29 cellular contexts compared by ENCODE assay signal in genomic region chr14:31749275-31749674, GRCh38.
"Had no signal": no experiment of that assay in that cellular context is flagged by ENCODE, and none has a peak within 500 bp of the region (broad histone marks: within the 10 kb centered on the region; RNA-seq: fewer than 3 reads in every experiment).

No MANE protein-coding gene starts in this region.

- FAIRE-seq: urothelium cell line had no signal

- DNase-seq: stimulated activated CD4-positive, alpha-beta T cell treated with anti-CD3 and anti-CD28 coated beads, Interleukin-2, amount 100 ng/mL, for 48 hours; stimulated activated CD4-positive, alpha-beta T cell treated with anti-CD3 and anti-CD28 coated beads, Interleukin-4, amount 100 ng/mL, for 1 hour; stimulated activated CD4-positive, alpha-beta T cell treated with anti-CD3 and anti-CD28 coated beads, Interleukin-4, amount 100 ng/mL, for 24 hours; stimulated activated CD4-positive, alpha-beta T cell treated with anti-CD3 and anti-CD28 coated beads, Interleukin-4, amount 100 ng/mL, for 4 hours; stimulated activated CD8-positive, alpha-beta memory T cell treated with anti-CD3 and anti-CD28 coated beads, Interleukin-4, amount 100 ng/mL, for 48 hours; stimulated activated naive B cell treated with anti-CD40 and anti-IgM and Interleukin-4, amounts not matched to agents 10 μg/mL and 1 μg/mL and 100 μg/mL, for 72 hours; stimulated activated naive CD4-positive, alpha-beta T cell; stimulated activated naive CD4-positive, alpha-beta T cell treated with Interleukin-2 at 50 U/mL for 16 hours; stimulated activated naive CD8-positive, alpha-beta T cell treated with anti-CD3 and anti-CD28 coated beads, Interleukin-15, amount 100 ng/mL, for 72 hours; stimulated activated naive CD8-positive, alpha-beta T cell treated with anti-CD3 and anti-CD28 coated beads, Interleukin-15, Interleukin-2, amounts not matched to agents 100 U/mL and 50 U/mL, for 24 hours; stomach; substantia nigra; testis; thyroid gland; tibial artery; transverse colon; trophoblast cell; upper lobe of left lung; upper lobe of right lung; uterus had no signal

- H3K27ac Mint-ChIP-seq: stimulated activated effector memory CD8-positive, alpha-beta T cell treated with anti-CD3 and anti-CD28 coated beads, Interleukin-12 subunit alpha, Interleukin-12 subunit beta, amount 100 ng/mL, for 72 hours; stimulated activated memory B cell treated with anti-CD40 and anti-IgM and Interleukin-4, amounts not matched to agents 10 μg/mL and 1 μg/mL and 100 μg/mL, for 72 hours; stimulated activated naive B cell treated with anti-CD40 and anti-IgM and Interleukin-4, amounts not matched to agents 10 μg/mL and 1 μg/mL and 100 μg/mL, for 72 hours; stimulated activated naive CD8-positive, alpha-beta T cell treated with anti-CD3 and anti-CD28 coated beads, Interleukin-15, amount 100 ng/mL, for 72 hours; stimulated activated naive CD8-positive, alpha-beta T cell treated with anti-CD3 and anti-CD28 coated beads, Interleukin-15, Interleukin-2, amounts not matched to agents 100 ng/mL and 50 ng/mL, for 24 hours; type B pancreatic cell had no signal

- H3K9me3 ChIP-seq: testis, thyroid gland had no signal

- H3K4me3 ChIP-seq: stomach, suprapubic skin, testis, thoracic aorta, thyroid gland, tibial artery, tibial nerve, transverse colon, upper lobe of left lung, upper lobe of right lung, uterus, vagina had no signal

- ATAC-seq: stimulated activated effector memory CD8-positive, alpha-beta T cell treated with anti-CD3 and anti-CD28 coated beads, Interleukin-12 subunit alpha, Interleukin-12 subunit beta, amount 100 ng/mL, for 72 hours; stimulated activated memory B cell treated with anti-CD40 and anti-IgM and Interleukin-4, amounts not matched to agents 10 μg/mL and 1 μg/mL and 100 μg/mL, for 72 hours; stimulated activated naive B cell treated with anti-CD40 and anti-IgM and Interleukin-4, amounts not matched to agents 10 μg/mL and 1 μg/mL and 100 μg/mL, for 72 hours; stimulated activated naive CD8-positive, alpha-beta T cell treated with anti-CD3 and anti-CD28 coated beads, Interleukin-15, amount 100 ng/mL, for 72 hours; stimulated activated naive CD8-positive, alpha-beta T cell treated with anti-CD3 and anti-CD28 coated beads, Interleukin-15, Interleukin-2, amounts not matched to agents 100 U/mL and 50 U/mL, for 24 hours; upper lobe of right lung had no signal

- H3K27me3 ChIP-seq: stomach, suprapubic skin, testis, thyroid gland, tibial artery, tibial nerve, transverse colon, upper lobe of left lung, upper lobe of right lung, uterus, vagina had no signal

- H3K4me1 ChIP-seq: stomach, suprapubic skin, testis, thyroid gland, tibial artery, tibial nerve, upper lobe of left lung, upper lobe of right lung, uterus, vagina had no signal

- H3K4me1 Mint-ChIP-seq: stimulated activated naive CD8-positive, alpha-beta T cell treated with anti-CD3 and anti-CD28 coated beads, Interleukin-15, amount 100 ng/mL, for 72 hours had no signal

- H3K36me3 ChIP-seq: stomach, suprapubic skin, thoracic aorta, thyroid gland, tibial artery, upper lobe of left lung, upper lobe of right lung, uterus, vagina had no signal

- H3K27me3 Mint-ChIP-seq: stimulated activated memory B cell treated with anti-CD40 and anti-IgM and Interleukin-4, amounts not matched to agents 10 μg/mL and 1 μg/mL and 100 μg/mL, for 72 hours; stimulated activated naive B cell treated with anti-CD40 and anti-IgM and Interleukin-4, amounts not matched to agents 10 μg/mL and 1 μg/mL and 100 μg/mL, for 72 hours; stimulated activated naive CD8-positive, alpha-beta T cell treated with anti-CD3 and anti-CD28 coated beads, Interleukin-15, amount 100 ng/mL, for 72 hours; stimulated activated naive CD8-positive, alpha-beta T cell treated with anti-CD3 and anti-CD28 coated beads, Interleukin-15, Interleukin-2, amounts not matched to agents 100 ng/mL and 50 ng/mL, for 24 hours; type B pancreatic cell had no signal

- H3K27ac ChIP-seq: stomach, suprapubic skin, testis, thoracic aorta, thyroid gland, tibial artery, tibial nerve, transverse colon, upper lobe of left lung, upper lobe of right lung, uterus, vagina had no signal

- H3K4me3 Mint-ChIP-seq: stimulated activated effector memory CD8-positive, alpha-beta T cell treated with anti-CD3 and anti-CD28 coated beads, Interleukin-12 subunit alpha, Interleukin-12 subunit beta, amount 100 ng/mL, for 72 hours; stimulated activated memory B cell treated with anti-CD40 and anti-IgM and Interleukin-4, amounts not matched to agents 10 μg/mL and 1 μg/mL and 100 μg/mL, for 72 hours; stimulated activated naive B cell treated with anti-CD40 and anti-IgM and Interleukin-4, amounts not matched to agents 10 μg/mL and 1 μg/mL and 100 μg/mL, for 72 hours; stimulated activated naive CD8-positive, alpha-beta T cell treated with anti-CD3 and anti-CD28 coated beads, Interleukin-15, amount 100 ng/mL, for 72 hours; stimulated activated naive CD8-positive, alpha-beta T cell treated with anti-CD3 and anti-CD28 coated beads, Interleukin-15, Interleukin-2, amounts not matched to agents 100 ng/mL and 50 ng/mL, for 24 hours; type B pancreatic cell had no signal
